In genomic region chr3:29416514-29416913, GRCh38 we compare ENCODE assay signal across 19 cellular contexts.
DNase-seq lines count a peak whose midpoint lies in the region; ATAC-seq and TF ChIP-seq lines count a peak whose summit lies in the region.
"Had no signal": no experiment of that assay in that cellular context is flagged by ENCODE, and none has a peak within 500 bp of the region (broad histone marks: within the 10 kb centered on the region; RNA-seq: fewer than 3 reads in every experiment).

No MANE protein-coding gene starts in this region.

- H3K4me3 ChIP-seq in left ventricle myocardium inferior: no peak overlapping the region

- TF ChIP-seq CTCF in left ventricle myocardium inferior (IDR thresholded peaks at IDR 0.05; ENCODE audit: borderline replicate concordance): no peak

- peaks cover 45% of the 10 kb centered on the region for H3K4me1 ChIP-seq in left ventricle myocardium inferior

- no peaks in the 10 kb centered on the region for H3K36me3 ChIP-seq in left ventricle myocardium inferior

- H3K27me3 ChIP-seq in left ventricle myocardium inferior (ENCODE audit: low read depth): no peaks in the 10 kb centered on the region

- intact Hi-C loops in left ventricle myocardium inferior (cut with micrococcal nuclease): no loop called here

- H3K9me3 ChIP-seq in left ventricle myocardium inferior (replicated peaks): no peaks in the 10 kb centered on the region

- DNase-seq in HT1080 (ENCODE audit: low read depth): peak; percentile 50
- DNase-seq in RPMI7951 (ENCODE audit: low read depth): peak; percentile 51
- DNase-seq in glomerular visceral epithelial cell (ENCODE audit: extremely low spot score): peak; percentile 60
- peak; percentile 51 for DNase-seq in stromal cell of bone marrow (ENCODE audit: low read depth)
- DNase-seq in cerebellum (ENCODE audit: low spot score): no peak
- DNase-seq in NCI-H2227 treated with DMSO at 0.1 percent for 48 hours (lab: John Stamatoyannopoulos, UW): no peak
- DNase-seq in left ventricle myocardium inferior: no peak
- DNase-seq: ACHN, AML-193, GF-D8, GOT3, MM.1S, NCI-H1105, NCI-H2081, NCI-H2171 treated with DMSO at 0.1 percent for 48 hours, Right ventricle myocardium superior, SW 1271 had no signal

- no peak for ATAC-seq in GM19324 (IDR thresholded peaks at IDR 0.05; ENCODE audit: low FRiP score, unreplicated experiment)

- H3K27ac ChIP-seq in left ventricle myocardium inferior (replicated peaks): no peak overlapping the region
- H3K27ac ChIP-seq: C4-2B had no signal

Comparison
In these comparisons a context has a peak if more than half of its experiments do, and no peak if none do; other contexts are left out.
1. DNase-seq: peak in HT1080 (single experiment), RPMI7951 (single experiment), glomerular visceral epithelial cell (single experiment) and stromal cell of bone marrow (single experiment); none in cerebellum (single experiment), NCI-H2227 treated with DMSO at 0.1 percent for 48 hours (single experiment) and left ventricle myocardium inferior (single experiment).